In the genomic region with DNA sequence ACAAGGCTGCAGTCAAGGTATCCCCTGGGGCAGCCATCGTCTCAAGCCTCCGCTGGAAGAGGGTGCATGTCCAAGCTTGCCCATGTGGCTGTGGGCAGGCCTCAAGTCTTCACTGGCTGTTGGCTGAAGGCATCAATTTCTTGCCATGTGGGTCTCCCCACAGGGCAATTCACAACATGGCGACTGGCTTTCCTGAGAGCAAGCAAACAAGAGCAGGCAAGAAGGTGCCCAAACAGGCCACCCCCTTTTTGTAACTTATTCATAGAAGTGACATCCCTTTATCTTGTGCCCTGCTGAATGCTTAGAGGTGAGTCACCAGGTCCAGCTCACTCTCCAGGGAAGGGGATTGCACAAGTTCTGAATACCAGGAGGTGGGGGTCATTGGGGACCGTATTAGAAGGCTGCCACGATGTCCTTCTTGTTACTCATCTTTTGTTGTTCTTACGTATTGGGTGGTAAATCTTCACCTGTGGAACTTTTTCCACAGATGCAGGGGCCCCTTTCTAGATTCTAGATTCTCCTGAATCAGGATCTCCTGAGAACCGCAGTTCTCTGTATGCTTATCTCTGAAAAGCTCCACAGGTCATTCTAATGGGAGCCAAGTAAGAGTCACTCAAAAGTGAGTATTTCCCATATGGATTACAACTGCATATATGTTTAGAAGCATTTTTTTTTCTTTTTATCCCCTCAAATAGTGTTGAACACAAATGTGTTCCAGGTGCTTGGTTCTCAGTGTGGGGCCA, we compare ENCODE assay signal across 1 cellular context.
A peak's percentile ranks its signal among the peaks of the same experiment; 100 is the strongest.
TF ChIP-seq lines count a peak whose summit lies in the region.

No MANE protein-coding gene starts in this region.

TF ChIP-seq in SK-N-SH, 30 proteins besides CTCF, POLR2A, EP300 and RAD21 (continued from another document):
- TF ChIP-seq, protein P1, sequence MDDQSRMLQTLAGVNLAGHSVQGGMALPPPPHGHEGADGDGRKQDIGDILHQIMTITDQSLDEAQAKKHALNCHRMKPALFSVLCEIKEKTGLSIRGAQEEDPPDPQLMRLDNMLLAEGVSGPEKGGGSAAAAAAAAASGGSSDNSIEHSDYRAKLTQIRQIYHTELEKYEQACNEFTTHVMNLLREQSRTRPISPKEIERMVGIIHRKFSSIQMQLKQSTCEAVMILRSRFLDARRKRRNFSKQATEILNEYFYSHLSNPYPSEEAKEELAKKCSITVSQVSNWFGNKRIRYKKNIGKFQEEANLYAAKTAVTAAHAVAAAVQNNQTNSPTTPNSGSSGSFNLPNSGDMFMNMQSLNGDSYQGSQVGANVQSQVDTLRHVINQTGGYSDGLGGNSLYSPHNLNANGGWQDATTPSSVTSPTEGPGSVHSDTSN (IDR thresholded peaks at IDR 0.05) = peak; percentile 70
TF ChIP-seq in SK-N-SH: peak in this region for 15.
